In genomic region chr16:29805232-29806095, GRCh38 we compare ENCODE assay signal across 1 cellular context.
TF ChIP-seq lines count a peak whose summit lies in the region.

No MANE protein-coding gene starts in this region.

TF ChIP-seq in K562, 482 proteins besides CTCF, POLR2A, EP300 and RAD21 (continued from another document and continues in another):
- TF ChIP-seq TFE3 (CRISPR knock-in tag; IDR thresholded peaks at IDR 0.05) (peak; percentile 17; the same call in 1 of the 2 replicates), E2F8 (IDR thresholded peaks at IDR 0.05; ENCODE audit: low read depth, partially characterized antibody) (peak; percentile 92), ZNF197 (CRISPR knock-in tag; IDR thresholded peaks at IDR 0.05; ENCODE audit: low read depth) (peak; percentile 94), LCOR (CRISPR knock-in tag; IDR thresholded peaks at IDR 0.05) (peak; percentile 85), KLF13 (tag; IDR thresholded peaks at IDR 0.05; ENCODE audit: borderline replicate concordance, low read depth) (peak; percentile 28; the same call in 1 of the 2 replicates), ZBTB8A (IDR thresholded peaks at IDR 0.05; ENCODE audit: partially characterized antibody) (no peak), PCBP1 (IDR thresholded peaks at IDR 0.05; ENCODE audit: low read depth, low read length, poor library complexity, severe bottlenecking) (peak; percentile 80), SRF (CRISPR knock-in tag; IDR thresholded peaks at IDR 0.05) (peak in 1 of 2 experiments; percentile 35; a peak in 1 of 4 replicates), PHTF2 (CRISPR knock-in tag; IDR thresholded peaks at IDR 0.05) (no peak), KDM4B (IDR thresholded peaks at IDR 0.05; ENCODE audit: borderline replicate concordance in 2 of 2, low read depth in 1 of 2) (peak in 1 of 2 experiments; percentile 90; a peak in 2 of 4 replicates), RBBP5 (IDR thresholded peaks at IDR 0.05; ENCODE audit: borderline replicate concordance, insufficient read depth, low read length, poor library complexity, severe bottlenecking) (peak; percentile 48), SUPT5H (IDR thresholded peaks at IDR 0.05) (peak; percentile 90), SMARCC2 (IDR thresholded peaks at IDR 0.05; ENCODE audit: low read depth) (no peak), POLR3G (IDR thresholded peaks at IDR 0.05; ENCODE audit: extremely low read depth, insufficient read length, insufficient replicate concordance) (no peak), AFF1 (IDR thresholded peaks at IDR 0.05; ENCODE audit: low read depth in 1 of 2, partially characterized antibody in 2 of 2) (peak in 1 of 2 experiments; percentile 34), MIER1 (IDR thresholded peaks at IDR 0.05; ENCODE audit: low read depth) (no peak), KLF6 (CRISPR knock-in tag; IDR thresholded peaks at IDR 0.05; ENCODE audit: borderline replicate concordance) (peak; percentile 80; the same call in 1 of the 2 replicates), KDM1A (IDR thresholded peaks at IDR 0.05) (peak in 1 of 2 experiments; percentile 17; a peak in 1 of 4 replicates), ZNF431 (CRISPR knock-in tag; IDR thresholded peaks at IDR 0.05) (peak; percentile 29; the same call in 1 of the 2 replicates), ZNF76 (CRISPR knock-in tag; IDR thresholded peaks at IDR 0.05; ENCODE audit: borderline replicate concordance) (peak; percentile 92), CGGBP1 (CRISPR knock-in tag; IDR thresholded peaks at IDR 0.05) (no peak), CBX3 (IDR thresholded peaks at IDR 0.05; ENCODE audit: borderline replicate concordance in 1 of 2, low read length in 2 of 2) (peak in 1 of 2 experiments; percentile 77; a peak in 1 of 3 replicates), RBM15 (IDR thresholded peaks at IDR 0.05; ENCODE audit: insufficient read depth, low read length) (no peak), JUN (IDR thresholded peaks at IDR 0.05; ENCODE audit: borderline replicate concordance, low read depth, low read length) (peak; percentile 71; the same call in 1 of the 2 replicates), JUN (CRISPR knock-in tag; IDR thresholded peaks at IDR 0.05; ENCODE audit: borderline replicate concordance) (no peak), SMAD3 (CRISPR knock-in tag; conservative IDR thresholded peaks at IDR 0.05) (peak; percentile 64), ZNF445 (CRISPR knock-in tag; IDR thresholded peaks at IDR 0.05; ENCODE audit: low read depth) (peak; percentile 59; the same call in 1 of the 2 replicates), ZKSCAN8 (CRISPR knock-in tag; IDR thresholded peaks at IDR 0.05) (peak; percentile 84), FOSL1 (tag; conservative IDR thresholded peaks at IDR 0.05) (peak; percentile 74), HNRNPLL (IDR thresholded peaks at IDR 0.05; ENCODE audit: low read depth, low read length, poor library complexity, severe bottlenecking) (peak; percentile 86), EP400 (IDR thresholded peaks at IDR 0.05) (peak; percentile 98), ZFP1 (CRISPR knock-in tag; IDR thresholded peaks at IDR 0.05) (0 out of 2 replicates have a peak, but pooled peaks have one; percentile 32), RERE (CRISPR knock-in tag; IDR thresholded peaks at IDR 0.05; ENCODE audit: borderline replicate concordance) (0 out of 2 replicates have a peak, but pooled peaks have one; percentile 71), HDGF (IDR thresholded peaks at IDR 0.05) (no peak), ZNF407 (IDR thresholded peaks at IDR 0.05; ENCODE audit: low read depth) (peak; percentile 97), SIX5 (IDR thresholded peaks at IDR 0.05; ENCODE audit: borderline replicate concordance in 1 of 2, insufficient read depth in 1 of 2, low read depth in 1 of 2, low read length in 2 of 2) (0 out of 4 replicates have a peak, but pooled peaks of 1 of the 2 experiments have one; percentile 12), ATF1 (CRISPR knock-in tag; IDR thresholded peaks at IDR 0.05) (no peak), ATF1 (tag; IDR thresholded peaks at IDR 0.05) (peak; percentile 80)
